In genomic region chr4:140152015-140152703, GRCh38 we compare ENCODE assay signal across 8 cellular contexts. TPM values are rescaled to one million over a fixed set of nuclear protein-coding genes. Genes with fewer than 3 reads are reported as not detected.
A peak's percentile ranks its signal among the peaks of the same experiment; 100 is the strongest.
DNase-seq lines count a peak whose midpoint lies in the region; ATAC-seq, FAIRE-seq and TF ChIP-seq lines count a peak whose summit lies in the region.

No MANE protein-coding gene starts in this region.

- TF ChIP-seq EP300 in A549 (IDR thresholded peaks at IDR 0.05) (no peak), esophagus muscularis mucosa (IDR thresholded peaks at IDR 0.05) (no peak)

- H3K36me3 ChIP-seq in HCT116 (ENCODE audit: control insufficient read depth in 1 of 2, insufficient read depth in 2 of 2, low read length in 2 of 2) (no peaks in the 10 kb centered on the region), NT2/D1 (ENCODE audit: insufficient read depth, insufficient read length, low read length) (no peaks in the 10 kb centered on the region), esophagus muscularis mucosa (no peaks in the 10 kb centered on the region)
- peaks cover 0 to 5% (median 0%) of the 10 kb centered on the region in 3 experiments for H3K36me3 ChIP-seq in naive thymus-derived CD4-positive, alpha-beta T cell (ENCODE audit: control insufficient read depth in 2 of 3, insufficient read depth in 3 of 3, low read length in 3 of 3)

- ATAC-seq in A549 (peak; percentile 62 to 71), HCT116 (peak; percentile 52), HG02610 (IDR thresholded peaks at IDR 0.05; ENCODE audit: unreplicated experiment) (no peak)
- peak; percentile 72 for ATAC-seq in naive thymus-derived CD4-positive, alpha-beta T cell
- ATAC-seq in stimulated activated naive B cell treated with anti-CD40 and anti-IgM and Interleukin-4, amounts not matched to agents 10 μg/mL and 1 μg/mL and 100 μg/mL, for 72 hours (replicated peaks) = peak; percentile 38 to 43

- no peaks in the 10 kb centered on the region for H3K9me3 ChIP-seq in A549
- no peaks in the 10 kb centered on the region for H3K9me3 ChIP-seq in HCT116 (ENCODE audit: control insufficient read depth in 1 of 2, insufficient read depth in 1 of 2, low read depth in 1 of 2, low read length in 2 of 2)
- H3K9me3 ChIP-seq in NT2/D1 (ENCODE audit: insufficient read depth, low read length) = no peaks in the 10 kb centered on the region
- H3K9me3 ChIP-seq in esophagus muscularis mucosa = no peaks in the 10 kb centered on the region
- H3K9me3 ChIP-seq in naive thymus-derived CD4-positive, alpha-beta T cell (ENCODE audit: control insufficient read depth in 2 of 3, low read length in 3 of 3) = no peaks in the 10 kb centered on the region

- peak overlapping the region; percentile 84 to 96 (median 93) for H3K27ac Mint-ChIP-seq in naive thymus-derived CD4-positive, alpha-beta T cell
- H3K27ac Mint-ChIP-seq in stimulated activated naive B cell treated with anti-CD40 and anti-IgM and Interleukin-4, amounts not matched to agents 10 μg/mL and 1 μg/mL and 100 μg/mL, for 72 hours = peak overlapping the region; percentile 90

- no peaks in the 10 kb centered on the region for H3K27me3 ChIP-seq in HCT116 (ENCODE audit: insufficient read depth, low read length)
- H3K27me3 ChIP-seq in NT2/D1 (ENCODE audit: insufficient read depth, insufficient read length) = peaks cover 17% of the 10 kb centered on the region
- H3K27me3 ChIP-seq in esophagus muscularis mucosa = no peaks in the 10 kb centered on the region
- no peaks in the 10 kb centered on the region for H3K27me3 ChIP-seq in naive thymus-derived CD4-positive, alpha-beta T cell (ENCODE audit: control insufficient read depth in 2 of 2, insufficient read depth in 2 of 2, low read length in 2 of 2)

- peaks cover 0 to 3% (median 0%) of the 10 kb centered on the region in 5 donors for H3K36me3 Mint-ChIP-seq in naive thymus-derived CD4-positive, alpha-beta T cell
- no peaks in the 10 kb centered on the region for H3K36me3 Mint-ChIP-seq in stimulated activated naive B cell treated with anti-CD40 and anti-IgM and Interleukin-4, amounts not matched to agents 10 μg/mL and 1 μg/mL and 100 μg/mL, for 72 hours

- peak overlapping the region; percentile 70 for H3K4me2 ChIP-seq in A549
- peak overlapping the region; percentile 97 for H3K4me2 ChIP-seq in HCT116 (ENCODE audit: low read length)

- H3K4me3 Mint-ChIP-seq in naive thymus-derived CD4-positive, alpha-beta T cell = peak overlapping the region; percentile 89 to 100 (median 96)
- H3K4me3 Mint-ChIP-seq in stimulated activated naive B cell treated with anti-CD40 and anti-IgM and Interleukin-4, amounts not matched to agents 10 μg/mL and 1 μg/mL and 100 μg/mL, for 72 hours = peak overlapping the region; percentile 88 to 95

- DNase-seq in A549 (ENCODE audit: low read depth in 1 of 2, low spot score in 1 of 2) (peak in 1 of 2 experiments; percentile 61), HCT116 (ENCODE audit: low read depth, low spot score) (peak; percentile 46), NT2/D1 (ENCODE audit: low read depth, low spot score) (no peak), esophagus muscularis mucosa (ENCODE audit: extremely low spot score) (peak; percentile 94)
- peak; percentile 87 for DNase-seq in activated T-cell treated with anti-CD3 and anti-CD28 coated beads, Interleukin-2, amount 50 U/mL, for 1 hour
- peak; percentile 68 to 93 (median 91) for DNase-seq in naive thymus-derived CD4-positive, alpha-beta T cell
- peak; percentile 56 for DNase-seq in stimulated activated naive B cell treated with anti-CD40 and anti-IgM and Interleukin-4, amounts not matched to agents 10 μg/mL and 1 μg/mL and 100 μg/mL, for 72 hours

- WGBS in A549 (ENCODE audit: missing lambda C conversion rate) = 1% methylated on average over 28 of the region's 50 CpGs
- WGBS in esophagus muscularis mucosa = 1% methylated on average over 30 of the region's 50 CpGs

- POLR2A ChIA-PET in A549 (lab: Yijun Ruan, JAX) (interaction anchor here (0.6 to 3.1 kb wide), 12 partner anchors 8 to 344 kb away, joined by 3 to 40 read pairs (median 8); no protein-coding TSS in a partner anchor), HCT116 (lab: Charles Lee) (no interaction called here)
- POLR2A ChIA-PET in naive thymus-derived CD4-positive, alpha-beta T cell (lab: Charles Lee) = interaction anchor here (0.6 to 8.0 kb wide), 8 partner anchors 58 to 209 kb away, joined by 3 to 53 read pairs (median 5); no protein-coding TSS in a partner anchor

- H3K4me3 ChIP-seq in A549 (peak overlapping the region; percentile 80), HCT116 (replicated peaks in 1 of 2; ENCODE audit: low read depth in 1 of 2, low read length in 2 of 2) (peak overlapping the region; percentile 70 to 80), NT2/D1 (ENCODE audit: insufficient read length, low read depth) (peak overlapping the region; percentile 53), esophagus muscularis mucosa (peak overlapping the region; percentile 71 to 89 (median 86))
- H3K4me3 ChIP-seq in naive thymus-derived CD4-positive, alpha-beta T cell (ENCODE audit: low read length) = peak overlapping the region; percentile 99

- H3K9ac ChIP-seq in HCT116 (ENCODE audit: low read length) (peak overlapping the region; percentile 69), NT2/D1 (ENCODE audit: insufficient read length, low read depth) (peak overlapping the region; percentile 67)

- TF ChIP-seq CTCF in A549 (IDR thresholded peaks at IDR 0.05) = no peak
- peak in 1 of 3 experiments; percentile 19; a peak in 3 of 6 replicates for TF ChIP-seq CTCF in HCT116 (IDR thresholded peaks at IDR 0.05 in 2 of 3, conservative IDR thresholded peaks at IDR 0.05 in 1 of 3; ENCODE audit: borderline replicate concordance in 1 of 3, insufficient read depth in 1 of 3, low read depth in 2 of 3, low read length in 2 of 3)
- TF ChIP-seq CTCF in esophagus muscularis mucosa (IDR thresholded peaks at IDR 0.05) = peak; percentile 33 to 44 (median 39)

- peak; percentile 5 to 18; a peak in 2 of 5 replicates for TF ChIP-seq RAD21 in A549 (conservative IDR thresholded peaks at IDR 0.05 in 1 of 2, IDR thresholded peaks at IDR 0.05 in 1 of 2)
- TF ChIP-seq RAD21 in HCT116 (IDR thresholded peaks at IDR 0.05; ENCODE audit: low read depth) = no peak

- RAD21 ChIA-PET in HCT116 (lab: Charles Lee; ENCODE audit: low non-redundant PET in 1 of 2, low total read pairs in 2 of 2, uncharacterized antibody in 2 of 2, unreplicated experiment in 2 of 2) = no interaction called here

- no peaks in the 10 kb centered on the region for H4K20me1 ChIP-seq in HCT116 (ENCODE audit: insufficient read depth)

- H3K4me1 Mint-ChIP-seq in naive thymus-derived CD4-positive, alpha-beta T cell = peaks cover 4 to 48% (median 36%) of the 10 kb centered on the region in 7 donors
- H3K4me1 Mint-ChIP-seq in stimulated activated naive B cell treated with anti-CD40 and anti-IgM and Interleukin-4, amounts not matched to agents 10 μg/mL and 1 μg/mL and 100 μg/mL, for 72 hours = peaks cover 19 to 53% of the 10 kb centered on the region in 2 donors

- peaks cover 0 to 81% (median 0%) of the 10 kb centered on the region in 5 donors for H3K27me3 Mint-ChIP-seq in naive thymus-derived CD4-positive, alpha-beta T cell
- H3K27me3 Mint-ChIP-seq in stimulated activated naive B cell treated with anti-CD40 and anti-IgM and Interleukin-4, amounts not matched to agents 10 μg/mL and 1 μg/mL and 100 μg/mL, for 72 hours = no peaks in the 10 kb centered on the region

- CTCF ChIA-PET in A549 (lab: Yijun Ruan, JAX) (interaction anchor here (0.9 to 1.5 kb wide), 5 partner anchors 43 to 103 kb away, joined by 3 to 7 read pairs (median 3); no protein-coding TSS in a partner anchor), HCT116 (lab: Charles Lee) (interaction anchor here (1.0 to 2.3 kb wide), 2 partner anchors 100 to 208 kb away, joined by 3 to 10 read pairs; no protein-coding TSS in a partner anchor)
- CTCF ChIA-PET in naive thymus-derived CD4-positive, alpha-beta T cell (lab: Charles Lee) = interaction anchor here (0.6 to 1.6 kb wide), 5 partner anchors 13 to 139 kb away, joined by 3 to 5 read pairs (median 3); no protein-coding TSS in a partner anchor

- peaks cover 0 to 4% (median 0%) of the 10 kb centered on the region in 11 donors for H3K9me3 Mint-ChIP-seq in naive thymus-derived CD4-positive, alpha-beta T cell
- H3K9me3 Mint-ChIP-seq in stimulated activated naive B cell treated with anti-CD40 and anti-IgM and Interleukin-4, amounts not matched to agents 10 μg/mL and 1 μg/mL and 100 μg/mL, for 72 hours = no peaks in the 10 kb centered on the region

- no TSS peak for BruUV-seq in HCT116 (replicated peaks; lab: Mats Ljungman, UMichigan)

- H2AFZ ChIP-seq in HCT116 (ENCODE audit: low read depth, low read length, poor library complexity, severe bottlenecking) = peak overlapping the region; percentile 78

- TF ChIP-seq POLR2A in A549 (IDR thresholded peaks at IDR 0.05; ENCODE audit: low read length) = no peak
- TF ChIP-seq POLR2A in HCT116 (IDR thresholded peaks at IDR 0.05; ENCODE audit: borderline replicate concordance, extremely low read depth, insufficient read depth, insufficient read length) = no peak
- TF ChIP-seq POLR2A in esophagus muscularis mucosa (IDR thresholded peaks at IDR 0.05; ENCODE audit: low read depth) = no peak

- no peak for FAIRE-seq in A549 (lab: Jason Lieb, UNC)

- intact Hi-C loops in HCT116 (cut with micrococcal nuclease) (loop anchor here (5.0 kb wide), 3 partner anchors 55 to 495 kb away; no protein-coding TSS in a partner anchor), esophagus muscularis mucosa (cut with DNase I) (loop anchor here (5.0 to 10.0 kb wide), 5 partner anchors 70 to 487 kb away; partner anchors contain the start of gene MGST2)
- intact Hi-C loops in naive thymus-derived CD4-positive, alpha-beta T cell (cut with micrococcal nuclease) = loop anchor here (1.0 to 10.0 kb wide), 9 partner anchors 370 to 1073 kb away; partner anchors contain the start of genes ELF2 (in 1 of the 2), ELMOD2 (in 1 of the 2), NAA15 (in 1 of the 2) and NDUFC1 (in 1 of the 2)

- H3K27ac ChIP-seq in A549 = peak overlapping the region; percentile 99
- H3K27ac ChIP-seq in HCT116 (ENCODE audit: low read depth, low read length) = no peak overlapping the region; the same call in 1 of the 2 replicates
- H3K27ac ChIP-seq in esophagus muscularis mucosa (replicated peaks in 1 of 4) = peak overlapping the region; percentile 97 to 99 (median 98)
- H3K27ac ChIP-seq in naive thymus-derived CD4-positive, alpha-beta T cell (ENCODE audit: low read depth, low read length) = peak overlapping the region; percentile 84

- H3K79me2 ChIP-seq in HCT116 (ENCODE audit: insufficient read depth, low read length) = no peaks in the 10 kb centered on the region

- H3K9me2 ChIP-seq in HCT116 (ENCODE audit: insufficient read depth) = no peaks in the 10 kb centered on the region

- H3K4me1 ChIP-seq in A549 (peaks cover 35% of the 10 kb centered on the region), HCT116 (ENCODE audit: control insufficient read depth in 1 of 2, insufficient read depth in 2 of 2, low read length in 2 of 2) (peaks cover 8 to 30% of the 10 kb centered on the region in 2 experiments), NT2/D1 (ENCODE audit: insufficient read depth, insufficient read length) (no peaks in the 10 kb centered on the region), esophagus muscularis mucosa (peaks cover 0 to 24% (median 14%) of the 10 kb centered on the region in 4 donors)
- H3K4me1 ChIP-seq in naive thymus-derived CD4-positive, alpha-beta T cell (ENCODE audit: control insufficient read depth in 2 of 2, insufficient read depth in 2 of 2, low read length in 2 of 2) = peaks cover 0 to 13% of the 10 kb centered on the region in 2 donors

RNA-seq across cellular contexts. Expression of gene MAML3, which starts 1.8 kb away (rescaled TPM):
- polyA plus RNA-seq in A549 (2011; rRNA removed) = 18.1 and 22.2 TPM in 2 replicates
- polyA plus RNA-seq in A549 (2012; cell fraction: cytosol; rRNA removed) = 8.0 and 11.1 TPM in 2 replicates
- 9.0 and 9.3 TPM in 2 replicates for polyA plus RNA-seq in A549 (2012; cell fraction: nucleus; rRNA removed)
- polyA plus RNA-seq in A549 (2017; fragmentation: RNase III; extraction: RNeasy Plus Mini Kit Qiagen cat#74134 plus additional on column Dnase treatment) = 7.3 to 9.1 TPM (median 9.0 TPM) in 3 replicates
- 38.5 and 44.5 TPM in 2 replicates for polyA minus RNA-seq in A549 (2011; rRNA and poly(A)+ RNA removed)
- 3.1 TPM for total RNA-seq in HCT116 (2021; ENCODE audit: unreplicated experiment)
- 2.6 and 3.1 TPM in 2 replicates for polyA plus RNA-seq in HCT116 (2012)
- total RNA-seq in esophagus muscularis mucosa = 1 to 10 TPM; 5.0 to 8.7 (median 7.1) TPM
- total RNA-seq in naive thymus-derived CD4-positive, alpha-beta T cell = 1 to 10 TPM; 1.4 to 9.4 (median 3.6) TPM
- polyA plus RNA-seq in naive thymus-derived CD4-positive, alpha-beta T cell = under 1 TPM; 0.53 to 0.55 TPM

Comparison
In these comparisons a context has a peak if more than half of its experiments do, and no peak if none do; other contexts are left out.
1. Of the 6 proteins assayed by ChIP-seq in both A549 and HCT116: peak only in A549: RAD21; only in HCT116: none; in both: none; in neither: 4; mixed calls (peak in some experiments, not most) for 1.